In genomic region chr11:96342971-96343711, GRCh38 we compare ENCODE assay signal across 8 cellular contexts. TPM values are rescaled to one million over a fixed set of nuclear protein-coding genes. Genes with fewer than 3 reads are reported as not detected.
A peak's percentile ranks its signal among the peaks of the same experiment; 100 is the strongest.
DNase-seq lines count a peak whose midpoint lies in the region; ATAC-seq and TF ChIP-seq lines count a peak whose summit lies in the region.

Gene MAML2 (minus strand): TSS chr11:96343195. CDS start chr11:96341895, 1,300 bp downstream.

- peak within 1 kb of the TSS in 3 of 4 donors; percentile 46 to 90 (median 75) for H3K4me3 ChIP-seq in adrenal gland
- peak within 1 kb of the TSS; percentile 36 to 78 (median 64) for H3K4me3 ChIP-seq in heart right ventricle

- TF ChIP-seq POLR2A in adrenal gland (IDR thresholded peaks at IDR 0.05), result peak in 1 of 2 donors; percentile 55

- intact Hi-C loops in adrenal gland (cut with DNase I) (loop anchor here (5.0 to 10.0 kb wide), 3 partner anchors 286 to 506 kb away; no protein-coding TSS in a partner anchor), heart right ventricle (cut with DNase I) (loop anchor here (1.0 to 10.0 kb wide), 20 partner anchors 36 to 508 kb away; partner anchors contain the start of gene MTMR2 (in 3 of the 10)), posterior cingulate gyrus (cut with DNase I) (loop anchor here (1.0 to 10.0 kb wide), 5 partner anchors 141 to 507 kb away; partner anchors contain the start of gene MTMR2)

- H3K36me3 ChIP-seq in adrenal gland (replicated peaks in 1 of 2) (no peaks in the 10 kb centered on the region), heart right ventricle (no peaks in the 10 kb centered on the region)

- H3K27ac Mint-ChIP-seq in T-cell (peak within 1 kb of the TSS; percentile 93 to 98), type B pancreatic cell (peak within 1 kb of the TSS; percentile 86)

- H3K4me1 Mint-ChIP-seq in T-cell (peaks cover 23 to 46% (median 36%) of the 10 kb centered on the region in 3 donors), type B pancreatic cell (ENCODE audit: unreplicated experiment) (peaks cover 38% of the 10 kb centered on the region)

- H3K4me1 ChIP-seq in adrenal gland (replicated peaks in 1 of 2), result peaks cover 23 to 36% of the 10 kb centered on the region in 2 donors
- H3K4me1 ChIP-seq in heart right ventricle, result peaks cover under 1 to 44% (median 36%) of the 10 kb centered on the region in 9 donors

- H3K27ac ChIP-seq in adrenal gland (peak within 1 kb of the TSS in 4 of 5 donors; percentile 42 to 92 (median 83)), heart right ventricle (peak within 1 kb of the TSS in 9 of 10 donors; percentile 66 to 92 (median 83))

- H3K27me3 ChIP-seq in adrenal gland, result no peaks in the 10 kb centered on the region
- no peaks in the 10 kb centered on the region for H3K27me3 ChIP-seq in heart right ventricle

- POLR2A ChIA-PET in T-cell (lab: Charles Lee), result interaction anchor here (0.5 to 3.2 kb wide), 30 partner anchors 11 to 1703 kb away, joined by 3 to 38 read pairs (median 3); partner anchors contain the start of genes CCDC82 (in 1 of the 2) and JRKL (in 1 of the 2)

- peaks cover 3% of the 10 kb centered on the region for H3K36me3 Mint-ChIP-seq in T-cell
- peaks cover 6% of the 10 kb centered on the region for H3K36me3 Mint-ChIP-seq in type B pancreatic cell

- H3K9me3 ChIP-seq in adrenal gland (replicated peaks in 1 of 3) (no peaks in the 10 kb centered on the region), heart right ventricle (no peaks in the 10 kb centered on the region)

- ATAC-seq in HG02763 (IDR thresholded peaks at IDR 0.05; ENCODE audit: unreplicated experiment), result peak; percentile 81
- peak; percentile 82 to 90 (median 85) for ATAC-seq in T-cell (replicated peaks in 1 of 4)
- ATAC-seq in heart right ventricle, result peak; percentile 89 to 97 (median 93)

- 7 to 9% (median 7%) methylated on average over 29 to 31 of the region's 31 CpGs for WGBS in adrenal gland, 4 donors
- 5 to 7% methylated on average over 30 to 31 of the region's 31 CpGs for whole genome bisulfite sequencing in heart right ventricle, 2 donors

- H3K27me3 Mint-ChIP-seq in T-cell (no peaks in the 10 kb centered on the region), type B pancreatic cell (no peaks in the 10 kb centered on the region)

- H3K9me3 Mint-ChIP-seq in T-cell (no peaks in the 10 kb centered on the region), type B pancreatic cell (no peaks in the 10 kb centered on the region)

- DNase-seq in NCI-H1417 (lab: John Stamatoyannopoulos, UW) (peak; percentile 85 to 96 (median 89)), T-cell (peak; percentile 67 to 93 (median 89)), adrenal gland (peak; percentile 91 to 97 (median 95)), heart right ventricle (peak; percentile 90 to 93), posterior cingulate gyrus (peak; percentile 86 to 99 (median 93)), type B pancreatic cell (ENCODE audit: extremely low spot score, unreplicated experiment) (peak; percentile 88)

- CTCF ChIA-PET in T-cell (lab: Charles Lee), result interaction anchor here (0.6 to 7.2 kb wide), 129 partner anchors 8 to 1370 kb away, joined by 3 to 145 read pairs (median 4); partner anchors contain the start of genes CCDC82 (in 1 of the 2), CWC15 (in 1 of the 2), JRKL (in 1 of the 2) and KDM4D (in 1 of the 2)

- TF ChIP-seq CTCF in GM12873 (IDR thresholded peaks at IDR 0.05; ENCODE audit: insufficient read depth, low read depth, low read length, missing control alignments) (peak; percentile 89), adrenal gland (IDR thresholded peaks at IDR 0.05) (peak; percentile 78 to 97 (median 91)), heart right ventricle (IDR thresholded peaks at IDR 0.05) (peak; percentile 90 to 100 (median 98)), type B pancreatic cell (conservative IDR thresholded peaks at IDR 0.05) (peak; percentile 95)

- H3K4me3 Mint-ChIP-seq in T-cell, result peak within 1 kb of the TSS; percentile 87 to 98 (median 98)
- H3K4me3 Mint-ChIP-seq in type B pancreatic cell, result peak within 1 kb of the TSS; percentile 97

RNA-seq across cellular contexts. Expression of gene MAML2, which starts in this region (rescaled TPM):
- total RNA-seq in T-cell (10 to 100 TPM; 30.4 to 66.7 (median 35.1) TPM), adrenal gland (10 to 100 TPM in 5 of 8 donors, 1 to 10 TPM in 3; 6.2 to 19.4 (median 11.1) TPM), heart right ventricle (1 to 10 TPM; 2.9 to 6.1 (median 4.5) TPM), type B pancreatic cell (ENCODE audit: low replicate concordance) (20.8 and 33.6 TPM in 2 replicates)
- polyA plus RNA-seq in adrenal gland (1 to 10 TPM; 1.4 to 5.7 (median 3.7) TPM), heart right ventricle (1 to 10 TPM; 1.3 to 1.9 TPM)

Comparison
In these comparisons a context has a peak if more than half of its experiments do, and no peak if none do; other contexts are left out.
1. Peak in every context shown above with its lines: DNase-seq, ATAC-seq, H3K4me3 ChIP-seq and H3K27ac ChIP-seq.